7 cellular contexts compared by ENCODE assay signal in the genomic region with DNA sequence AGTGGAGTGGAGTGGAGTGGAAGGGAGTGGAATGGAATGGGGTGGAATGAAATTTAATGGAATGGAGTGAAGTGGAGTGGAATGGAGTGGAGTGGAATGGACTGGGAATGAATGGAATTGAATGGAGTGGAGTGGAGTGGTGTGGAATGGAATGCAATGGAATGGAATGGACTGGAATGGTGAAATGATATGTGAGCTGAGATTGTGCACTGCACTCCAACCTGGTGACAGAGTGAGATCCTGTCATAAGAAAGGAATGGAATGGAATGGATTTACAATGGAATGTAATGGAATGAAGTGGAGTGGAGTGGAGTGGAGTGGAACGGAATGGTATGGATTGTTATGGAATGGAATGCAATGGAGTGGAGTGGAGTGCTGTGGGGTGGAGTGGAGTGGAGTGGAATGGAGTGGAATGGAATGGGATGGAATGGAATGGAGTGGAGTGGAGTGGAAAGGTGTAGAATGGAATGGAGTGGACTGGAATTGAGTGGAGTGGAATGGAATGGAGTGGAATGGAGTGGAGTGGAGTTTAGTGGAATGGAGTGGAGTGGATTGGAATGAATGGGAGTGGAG.
DNase-seq lines count a peak whose midpoint lies in the region; ATAC-seq and TF ChIP-seq lines count a peak whose summit lies in the region.
"Not testable (repeated sequence)": the region's sequence is repeated elsewhere in the genome, so short reads cannot be mapped to it uniquely, and the experiment has no call there.

No MANE protein-coding gene starts in this region.

- H3K9me3 ChIP-seq in iPS-20b (ENCODE audit: insufficient read depth, low read depth, low read length), result peaks cover 58% of the 10 kb centered on the region

- not testable (repeated sequence) for H3K36me3 Mint-ChIP-seq in activated T-helper 17 cell treated with anti-CD3 and anti-CD28 coated beads, Interleukin-2, amount 50 U/mL, for 72 hours (ENCODE audit: low read depth); natural killer cell

- H3K9me3 Mint-ChIP-seq in activated T-helper 17 cell treated with anti-CD3 and anti-CD28 coated beads, Interleukin-2, amount 50 U/mL, for 72 hours; natural killer cell: not testable (repeated sequence)

- H3K4me3 ChIP-seq in iPS-20b (ENCODE audit: low read length), result 0 out of 2 replicates have a peak overlapping the region, but pooled peaks have one; percentile 14

- not testable (repeated sequence) for H3K9ac ChIP-seq in iPS-20b (ENCODE audit: low read depth, low read length)

- not testable (repeated sequence) for H3K4me3 Mint-ChIP-seq in activated T-helper 17 cell treated with anti-CD3 and anti-CD28 coated beads, Interleukin-2, amount 50 U/mL, for 72 hours; natural killer cell

- intact Hi-C loops in Right ventricle myocardium inferior (cut with DNase I); natural killer cell (cut with micrococcal nuclease): not testable (repeated sequence)

- H3K27me3 ChIP-seq in iPS-20b (ENCODE audit: insufficient read depth, low read length), result not testable (repeated sequence)

- TF ChIP-seq CTCF in natural killer cell (IDR thresholded peaks at IDR 0.05), result not testable (repeated sequence)

- not testable (repeated sequence) for H3K4me1 ChIP-seq in iPS-20b (ENCODE audit: insufficient read depth, low read length)

- H3K27ac ChIP-seq in iPS-20b (ENCODE audit: low read length), result not testable (repeated sequence)

- DNase-seq in Right ventricle myocardium inferior (ENCODE audit: missing footprints); natural killer cell; stimulated activated naive CD8-positive, alpha-beta T cell treated with anti-CD3 and anti-CD28 coated beads, Interleukin-15, Interleukin-2, amounts not matched to agents 100 U/mL and 50 U/mL, for 24 hours: not testable (repeated sequence)

- H3K27ac Mint-ChIP-seq in activated T-helper 17 cell treated with anti-CD3 and anti-CD28 coated beads, Interleukin-2, amount 50 U/mL, for 72 hours; natural killer cell: not testable (repeated sequence)

- not testable (repeated sequence) for H3K4me1 Mint-ChIP-seq in activated T-helper 17 cell treated with anti-CD3 and anti-CD28 coated beads, Interleukin-2, amount 50 U/mL, for 72 hours; natural killer cell

- ATAC-seq in GM18907 (IDR thresholded peaks at IDR 0.05; ENCODE audit: unreplicated experiment) (peak; percentile 49), HG03097 (IDR thresholded peaks at IDR 0.05; ENCODE audit: low FRiP score, unreplicated experiment) (peak; percentile 41), Right ventricle myocardium inferior (peak; percentile 67), natural killer cell (peak in 2 of 3 donors; percentile 18 to 64)
- peak; percentile 24 for ATAC-seq in activated T-helper 17 cell treated with anti-CD3 and anti-CD28 coated beads, Interleukin-2, amount 50 U/mL, for 72 hours (replicated peaks)
- peak; percentile 23 for ATAC-seq in stimulated activated naive CD8-positive, alpha-beta T cell treated with anti-CD3 and anti-CD28 coated beads, Interleukin-15, Interleukin-2, amounts not matched to agents 100 U/mL and 50 U/mL, for 24 hours

- not testable (repeated sequence) for H3K36me3 ChIP-seq in iPS-20b (ENCODE audit: insufficient read depth, low read depth, low read length)

- not testable (repeated sequence) for H3K27me3 Mint-ChIP-seq in activated T-helper 17 cell treated with anti-CD3 and anti-CD28 coated beads, Interleukin-2, amount 50 U/mL, for 72 hours; natural killer cell (ENCODE audit: low read depth in 2 of 2)
